Comparison of ENCODE assay signal across 17 cellular contexts in the genomic region with DNA sequence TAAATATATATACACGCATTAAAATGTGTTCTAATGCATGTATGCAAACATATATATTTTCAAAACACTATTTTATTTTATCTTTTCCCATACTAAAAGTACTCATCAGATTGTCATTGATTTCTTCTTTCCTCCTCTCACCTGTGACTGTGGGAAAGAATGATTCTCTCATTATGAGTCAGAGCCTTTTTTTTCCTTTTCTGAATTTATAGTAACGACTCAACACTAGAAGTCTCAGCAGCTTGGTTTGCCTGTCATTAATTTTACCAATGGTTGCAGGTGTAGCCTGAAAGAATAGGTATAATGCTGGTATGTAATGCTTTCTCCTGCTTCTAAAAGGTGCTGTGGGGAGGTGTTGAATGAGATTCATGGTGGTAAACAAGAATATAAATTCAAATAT.
A peak's percentile ranks its signal among the peaks of the same experiment; 100 is the strongest.
DNase-seq lines count a peak whose midpoint lies in the region; ATAC-seq and TF ChIP-seq lines count a peak whose summit lies in the region.
"Had no signal": no experiment of that assay in that cellular context is flagged by ENCODE, and none has a peak within 500 bp of the region (broad histone marks: within the 10 kb centered on the region; RNA-seq: fewer than 3 reads in every experiment).

No MANE protein-coding gene starts in this region.

- H4K20me1 ChIP-seq in HCT116 (ENCODE audit: insufficient read depth) (no peaks in the 10 kb centered on the region), PC-3 (ENCODE audit: low read length) (no peaks in the 10 kb centered on the region), OCI-LY7 (ENCODE audit: insufficient read depth, low read length) (no peaks in the 10 kb centered on the region)

- peaks cover 11% of the 10 kb centered on the region for H3K36me3 Mint-ChIP-seq in activated naive CD4-positive, alpha-beta T cell treated with anti-CD3 and anti-CD28 coated beads, Interleukin-2, amount 50 U/mL, for 24 hours
- H3K36me3 Mint-ChIP-seq in activated naive CD4-positive, alpha-beta T cell treated with anti-CD3 and anti-CD28 coated beads for 36 hours (ENCODE audit: low read depth) = peaks cover 2% of the 10 kb centered on the region
- peaks cover 16% of the 10 kb centered on the region for H3K36me3 Mint-ChIP-seq in T-helper 2 cell treated with Interferon-gamma antibody and Interleukin-4, amounts not matched to agents 5 μg/mL and 100 μg/mL, for 36 hours (ENCODE audit: low read depth)

- H3K27ac ChIP-seq in HCT116 (ENCODE audit: low read depth, low read length) (no peak overlapping the region), PC-3 (ENCODE audit: low read length) (no peak overlapping the region), OCI-LY7 (ENCODE audit: low read depth, low read length, poor library complexity, severe bottlenecking) (no peak overlapping the region)
- H3K27ac ChIP-seq: vagina had no signal

- peaks cover 0 to 14% of the 10 kb centered on the region in 2 experiments; a peak in 2 of 4 replicates for H3K4me1 ChIP-seq in HCT116 (ENCODE audit: control insufficient read depth in 1 of 2, insufficient read depth in 2 of 2, low read length in 2 of 2)
- H3K4me1 ChIP-seq in PC-3 (ENCODE audit: insufficient read depth, low read length) = no peaks in the 10 kb centered on the region; the same call in 1 of the 2 replicates
- H3K4me1 ChIP-seq in OCI-LY7 (ENCODE audit: insufficient read depth, low read length, poor library complexity, severe bottlenecking) = no peaks in the 10 kb centered on the region
- H3K4me1 ChIP-seq: vagina had no signal

- no peak overlapping the region for H3K4me3 Mint-ChIP-seq in activated naive CD4-positive, alpha-beta T cell treated with anti-CD3 and anti-CD28 coated beads, Interleukin-2, amount 50 U/mL, for 24 hours
- no peak overlapping the region for H3K4me3 Mint-ChIP-seq in activated naive CD4-positive, alpha-beta T cell treated with anti-CD3 and anti-CD28 coated beads for 36 hours
- H3K4me3 Mint-ChIP-seq in T-helper 2 cell treated with Interferon-gamma antibody and Interleukin-4, amounts not matched to agents 5 μg/mL and 100 μg/mL, for 36 hours = no peak overlapping the region
- H3K4me3 Mint-ChIP-seq: dendritic cell treated with granulocyte-macrophage colony-stimulating factor and Interleukin-4, amounts not matched to agents 40 ng/mL and 50 ng/mL, for 4 days had no signal

- POLR2A ChIA-PET in HCT116 (lab: Charles Lee) (no interaction called here), PC-3 (lab: Charles Lee; ENCODE audit: unreplicated experiment) (no interaction called here), OCI-LY7 (lab: Charles Lee) (interaction anchor here (1.2 kb wide), 1 partner anchor 58 kb away, joined by 3 read pairs; no protein-coding TSS in a partner anchor)

- H3K4me3 ChIP-seq in HCT116 (replicated peaks in 1 of 2; ENCODE audit: low read depth in 1 of 2, low read length in 2 of 2) (no peak overlapping the region), PC-3 (ENCODE audit: low read length) (no peak overlapping the region), OCI-LY7 (ENCODE audit: low read depth, low read length, poor library complexity, severe bottlenecking) (no peak overlapping the region)
- H3K4me3 ChIP-seq: mucosa of descending colon, vagina had no signal

- H3K36me3 ChIP-seq in HCT116 (ENCODE audit: control insufficient read depth in 1 of 2, insufficient read depth in 2 of 2, low read length in 2 of 2) (no peaks in the 10 kb centered on the region), PC-3 (ENCODE audit: low read depth, low read length) (no peaks in the 10 kb centered on the region), OCI-LY7 (ENCODE audit: insufficient read depth, low read length) (no peaks in the 10 kb centered on the region)
- H3K36me3 ChIP-seq: vagina had no signal

- TF ChIP-seq POLR2A in HCT116 (IDR thresholded peaks at IDR 0.05; ENCODE audit: borderline replicate concordance, extremely low read depth, insufficient read depth, insufficient read length) = no peak

- H3K79me2 ChIP-seq in HCT116 (ENCODE audit: insufficient read depth, low read length) (no peaks in the 10 kb centered on the region), PC-3 (ENCODE audit: low read length) (no peaks in the 10 kb centered on the region), OCI-LY7 (ENCODE audit: insufficient read depth, low read depth, low read length) (no peaks in the 10 kb centered on the region)

- peaks cover 54% of the 10 kb centered on the region for H3K4me1 Mint-ChIP-seq in activated naive CD4-positive, alpha-beta T cell treated with anti-CD3 and anti-CD28 coated beads, Interleukin-2, amount 50 U/mL, for 24 hours
- H3K4me1 Mint-ChIP-seq in activated naive CD4-positive, alpha-beta T cell treated with anti-CD3 and anti-CD28 coated beads for 36 hours (ENCODE audit: low read depth) = peaks cover 15% of the 10 kb centered on the region
- peaks cover 18% of the 10 kb centered on the region for H3K4me1 Mint-ChIP-seq in T-helper 2 cell treated with Interferon-gamma antibody and Interleukin-4, amounts not matched to agents 5 μg/mL and 100 μg/mL, for 36 hours (ENCODE audit: low read depth)

- BruUV-seq in HCT116 (replicated peaks; lab: Mats Ljungman, UMichigan) (no TSS peak), PC-3 (replicated peaks; lab: Mats Ljungman, UMichigan) (no TSS peak), OCI-LY7 (replicated peaks; lab: Mats Ljungman, UMichigan) (no TSS peak)

- H3K9ac ChIP-seq in HCT116 (ENCODE audit: low read length) (no peak overlapping the region), PC-3 (ENCODE audit: low read length) (no peak overlapping the region)

- intact Hi-C loops in activated naive CD4-positive, alpha-beta T cell treated with anti-CD3 and anti-CD28 coated beads for 36 hours (cut with micrococcal nuclease) = loop anchor here (1.0 kb wide), 2 partner anchors 12 to 17 kb away; no protein-coding TSS in a partner anchor
- intact Hi-C loops in HCT116 (cut with micrococcal nuclease) (no loop called here), PC-3 (cut with micrococcal nuclease) (no loop called here), OCI-LY7 (cut with micrococcal nuclease; ENCODE audit: unreplicated experiment) (no loop called here)

- ATAC-seq in HCT116 (no peak), PC-3 (peak; percentile 57)
- peak; percentile 65 for ATAC-seq in stimulated activated naive CD8-positive, alpha-beta T cell treated with anti-CD3 and anti-CD28 coated beads, Interleukin-15, Interleukin-2, amounts not matched to agents 100 U/mL and 50 U/mL, for 24 hours
- ATAC-seq: mucosa of descending colon had no signal

- RAD21 ChIA-PET in HCT116 (lab: Charles Lee; ENCODE audit: low non-redundant PET in 1 of 2, low total read pairs in 2 of 2, uncharacterized antibody in 2 of 2, unreplicated experiment in 2 of 2) = no interaction called here

- H2AFZ ChIP-seq in HCT116 (ENCODE audit: low read depth, low read length, poor library complexity, severe bottlenecking) (no peak overlapping the region), PC-3 (ENCODE audit: low read length) (no peak overlapping the region), OCI-LY7 (ENCODE audit: low read length) (no peak overlapping the region)

- H3K9me3 ChIP-seq in HCT116 (ENCODE audit: control insufficient read depth in 1 of 2, insufficient read depth in 1 of 2, low read depth in 1 of 2, low read length in 2 of 2) (no peaks in the 10 kb centered on the region), PC-3 (ENCODE audit: low read length) (no peaks in the 10 kb centered on the region), OCI-LY7 (ENCODE audit: low read length) (no peaks in the 10 kb centered on the region)
- H3K9me3 ChIP-seq: mucosa of descending colon, vagina had no signal

- TF ChIP-seq CTCF in HCT116 (IDR thresholded peaks at IDR 0.05 in 2 of 3, conservative IDR thresholded peaks at IDR 0.05 in 1 of 3; ENCODE audit: borderline replicate concordance in 1 of 3, insufficient read depth in 1 of 3, low read depth in 2 of 3, low read length in 2 of 3) (no peak), PC-3 (conservative IDR thresholded peaks at IDR 0.05; ENCODE audit: low read depth, low read length) (no peak), OCI-LY7 (conservative IDR thresholded peaks at IDR 0.05; ENCODE audit: low read length) (no peak)

- CTCF ChIA-PET in activated naive CD4-positive, alpha-beta T cell treated with anti-CD3 and anti-CD28 coated beads for 36 hours (lab: Charles Lee) = interaction anchor here (1.1 to 1.4 kb wide), 2 partner anchors 10 to 27 kb away, joined by 3 to 6 read pairs; no protein-coding TSS in a partner anchor
- CTCF ChIA-PET in HCT116 (lab: Charles Lee) = no interaction called here
- CTCF ChIA-PET in PC-3 (lab: Charles Lee) = no interaction called here
- CTCF ChIA-PET in OCI-LY7 (lab: Charles Lee; ENCODE audit: unreplicated experiment) = no interaction called here

- H3K27me3 Mint-ChIP-seq in activated naive CD4-positive, alpha-beta T cell treated with anti-CD3 and anti-CD28 coated beads, Interleukin-2, amount 50 U/mL, for 24 hours = no peaks in the 10 kb centered on the region
- H3K27me3 Mint-ChIP-seq in activated naive CD4-positive, alpha-beta T cell treated with anti-CD3 and anti-CD28 coated beads for 36 hours (ENCODE audit: low read depth) = no peaks in the 10 kb centered on the region
- no peaks in the 10 kb centered on the region for H3K27me3 Mint-ChIP-seq in T-helper 2 cell treated with Interferon-gamma antibody and Interleukin-4, amounts not matched to agents 5 μg/mL and 100 μg/mL, for 36 hours (ENCODE audit: low read depth)
- H3K27me3 Mint-ChIP-seq: dendritic cell treated with granulocyte-macrophage colony-stimulating factor and Interleukin-4, amounts not matched to agents 40 ng/mL and 50 ng/mL, for 4 days had no signal

- H3K4me2 ChIP-seq in HCT116 (ENCODE audit: low read length) (peak overlapping the region; percentile 8; the same call in 1 of the 2 replicates), PC-3 (ENCODE audit: low read length) (no peak overlapping the region), OCI-LY7 (ENCODE audit: low read length) (no peak overlapping the region)

- H3K27ac Mint-ChIP-seq in activated naive CD4-positive, alpha-beta T cell treated with anti-CD3 and anti-CD28 coated beads, Interleukin-2, amount 50 U/mL, for 24 hours = peak overlapping the region; percentile 43
- no peak overlapping the region for H3K27ac Mint-ChIP-seq in activated naive CD4-positive, alpha-beta T cell treated with anti-CD3 and anti-CD28 coated beads for 36 hours
- no peak overlapping the region for H3K27ac Mint-ChIP-seq in T-helper 2 cell treated with Interferon-gamma antibody and Interleukin-4, amounts not matched to agents 5 μg/mL and 100 μg/mL, for 36 hours
- H3K27ac Mint-ChIP-seq: dendritic cell treated with granulocyte-macrophage colony-stimulating factor and Interleukin-4, amounts not matched to agents 40 ng/mL and 50 ng/mL, for 4 days had no signal

- no peaks in the 10 kb centered on the region for H3F3A ChIP-seq in PC-3 (ENCODE audit: low read length, unreplicated experiment)

- no peaks in the 10 kb centered on the region for H3K27me3 ChIP-seq in HCT116 (ENCODE audit: insufficient read depth, low read length)
- H3K27me3 ChIP-seq in PC-3 (ENCODE audit: low read length) = no peaks in the 10 kb centered on the region
- H3K27me3 ChIP-seq: vagina had no signal

- TF ChIP-seq RAD21 in HCT116 (IDR thresholded peaks at IDR 0.05; ENCODE audit: low read depth) = no peak

- peaks cover 4% of the 10 kb centered on the region for H3K9me3 Mint-ChIP-seq in activated naive CD4-positive, alpha-beta T cell treated with anti-CD3 and anti-CD28 coated beads, Interleukin-2, amount 50 U/mL, for 24 hours
- no peaks in the 10 kb centered on the region for H3K9me3 Mint-ChIP-seq in activated naive CD4-positive, alpha-beta T cell treated with anti-CD3 and anti-CD28 coated beads for 36 hours
- H3K9me3 Mint-ChIP-seq in T-helper 2 cell treated with Interferon-gamma antibody and Interleukin-4, amounts not matched to agents 5 μg/mL and 100 μg/mL, for 36 hours = no peaks in the 10 kb centered on the region
- H3K9me3 Mint-ChIP-seq: dendritic cell treated with granulocyte-macrophage colony-stimulating factor and Interleukin-4, amounts not matched to agents 40 ng/mL and 50 ng/mL, for 4 days had no signal

- DNase-seq in activated naive CD4-positive, alpha-beta T cell treated with anti-CD3 and anti-CD28 coated beads for 36 hours = no peak
- DNase-seq in HCT116 (ENCODE audit: low read depth, low spot score) = peak; percentile 32
- peak; percentile 67 for DNase-seq in PC-3
- no peak for DNase-seq in stimulated activated naive CD8-positive, alpha-beta T cell treated with anti-CD3 and anti-CD28 coated beads, Interleukin-15, Interleukin-2, amounts not matched to agents 100 U/mL and 50 U/mL, for 24 hours
- DNase-seq in T-helper 2 cell treated with Interferon-gamma antibody and Interleukin-4, amounts not matched to agents 5 μg/mL and 100 μg/mL, for 36 hours (ENCODE audit: low spot score) = no peak
- DNase-seq in OCI-LY7 (ENCODE audit: low spot score) = no peak
- no peak for DNase-seq in NOMO-1 treated with dmso at 0.1 percent for 144 hours (lab: John Stamatoyannopoulos, UW; ENCODE audit: unreplicated experiment)
- DNase-seq: amniotic stem cell; DMS 273 treated with DMSO at 0.1 percent for 48 hours; islet precursor cell; mucosa of descending colon; NCI-H446 treated with DMSO at 0.1 percent for 48 hours; stimulated activated CD4-positive, alpha-beta T cell treated with anti-CD3 and anti-CD28 coated beads, Interleukin-1b, Interleukin-23, amount 100 ng/mL, for 48 hours; T-helper 9 cell had no signal

- H3K9me2 ChIP-seq in HCT116 (ENCODE audit: insufficient read depth) = no peaks in the 10 kb centered on the region
- no peaks in the 10 kb centered on the region for H3K9me2 ChIP-seq in PC-3 (replicated peaks; ENCODE audit: low read length)
- H3K9me2 ChIP-seq in OCI-LY7 (ENCODE audit: insufficient read depth, low read length) = no peaks in the 10 kb centered on the region

Comparison
In these comparisons a context has a peak if more than half of its experiments do, and no peak if none do; other contexts are left out.
1. DNase-seq: peak in HCT116 (single experiment) and PC-3 (single experiment); none in activated naive CD4-positive, alpha-beta T cell treated with anti-CD3 and anti-CD28 coated beads for 36 hours (single experiment), stimulated activated naive CD8-positive, alpha-beta T cell treated with anti-CD3 and anti-CD28 coated beads, Interleukin-15, Interleukin-2, amounts not matched to agents 100 U/mL and 50 U/mL, for 24 hours (single experiment), T-helper 2 cell treated with Interferon-gamma antibody and Interleukin-4, amounts not matched to agents 5 μg/mL and 100 μg/mL, for 36 hours (single experiment), OCI-LY7 (single experiment) and NOMO-1 treated with dmso at 0.1 percent for 144 hours (single experiment).